18 cellular contexts compared by ENCODE assay signal in genomic region chr11:41921991-41922390, GRCh38.
DNase-seq lines count a peak whose midpoint lies in the region; ATAC-seq lines count a peak whose summit lies in the region.
"Had no signal": no experiment of that assay in that cellular context is flagged by ENCODE, and none has a peak within 500 bp of the region (broad histone marks: within the 10 kb centered on the region; RNA-seq: fewer than 3 reads in every experiment).

No MANE protein-coding gene starts in this region.

- H3K27ac ChIP-seq in HUES64 (ENCODE audit: low read depth, low read length) (peak overlapping the region; percentile 65; the same call in 1 of the 2 replicates), ectodermal cell (ENCODE audit: insufficient read depth, low read depth, low read length, poor library complexity, severe bottlenecking) (peak overlapping the region; percentile 3), iPS-20b (ENCODE audit: low read length) (no peak overlapping the region)
- H3K27ac ChIP-seq: KMS-11 had no signal

- H3K9ac ChIP-seq in HUES64 (ENCODE audit: low read depth, low read length) (no peak overlapping the region), iPS-20b (ENCODE audit: low read depth, low read length) (no peak overlapping the region)
- H3K9ac ChIP-seq: KMS-11 had no signal

- intact Hi-C loops in left cardiac atrium (cut with DNase I) = no loop called here

- H3K36me3 ChIP-seq in HUES64 (ENCODE audit: insufficient read depth, low read length) (no peaks in the 10 kb centered on the region), ectodermal cell (ENCODE audit: control insufficient read depth, insufficient read depth, low read length) (no peaks in the 10 kb centered on the region), iPS-20b (ENCODE audit: insufficient read depth, low read depth, low read length) (no peaks in the 10 kb centered on the region)

- H3K27me3 ChIP-seq in HUES64 (ENCODE audit: insufficient read depth, low read length) = no peaks in the 10 kb centered on the region
- H3K27me3 ChIP-seq in ectodermal cell (ENCODE audit: control insufficient read depth, insufficient read depth, low read length, poor library complexity, severe bottlenecking) = no peaks in the 10 kb centered on the region
- H3K27me3 ChIP-seq in iPS-20b (ENCODE audit: insufficient read depth, low read length) = no peaks in the 10 kb centered on the region

- H3K4me3 ChIP-seq in HUES64 (ENCODE audit: low read length) = no peak overlapping the region
- H3K4me3 ChIP-seq in ectodermal cell (ENCODE audit: insufficient read depth, low read depth, low read length) = no peak overlapping the region
- H3K4me3 ChIP-seq in iPS-20b (ENCODE audit: low read length) = peak overlapping the region; percentile 25

- DNase-seq in ELF-1 (ENCODE audit: low read depth, low spot score) (peak; percentile 23), SW480 (ENCODE audit: low spot score) (no peak), left cardiac atrium (no peak), amniotic stem cell (lab: John Stamatoyannopoulos, UW) (no peak)
- DNase-seq in activated naive CD4-positive, alpha-beta T cell treated with anti-CD3 and anti-CD28 coated beads, Interleukin-2, amount 50 U/mL, for 16 hours = no peak
- DNase-seq: EL, HCEC 1CT, IMR-90, NCI-H1105, NCI-H345, NCI-H524, NCI-H774, OCI-M1 had no signal

- WGBS in HUES64 = 33% methylated on average over 1 of the region's 1 CpG
- WGBS in ectodermal cell, 2 experiments = 12 to 14% methylated on average over 1 of the region's 1 CpG

- H3K4me1 ChIP-seq in HUES64 (ENCODE audit: insufficient read depth, low read length) (peaks cover 13% of the 10 kb centered on the region), ectodermal cell (ENCODE audit: control insufficient read depth, insufficient read depth, low read length) (peaks cover 14% of the 10 kb centered on the region), iPS-20b (ENCODE audit: insufficient read depth, low read length) (peaks cover 11% of the 10 kb centered on the region; the same call in 1 of the 2 replicates)

- 0 out of 2 replicates have a peak, but pooled peaks cover 4% of the 10 kb centered on the region for H3K9me3 ChIP-seq in HUES64 (ENCODE audit: insufficient read depth, low read depth, low read length)
- H3K9me3 ChIP-seq in ectodermal cell (ENCODE audit: control insufficient read depth, low read length) = no peaks in the 10 kb centered on the region
- no peaks in the 10 kb centered on the region; the same call in 1 of the 2 replicates for H3K9me3 ChIP-seq in iPS-20b (ENCODE audit: insufficient read depth, low read depth, low read length)

- no peak for ATAC-seq in left cardiac atrium
- ATAC-seq: Right ventricle myocardium inferior had no signal
